1 cellular context compared by ENCODE assay signal in the genomic region with DNA sequence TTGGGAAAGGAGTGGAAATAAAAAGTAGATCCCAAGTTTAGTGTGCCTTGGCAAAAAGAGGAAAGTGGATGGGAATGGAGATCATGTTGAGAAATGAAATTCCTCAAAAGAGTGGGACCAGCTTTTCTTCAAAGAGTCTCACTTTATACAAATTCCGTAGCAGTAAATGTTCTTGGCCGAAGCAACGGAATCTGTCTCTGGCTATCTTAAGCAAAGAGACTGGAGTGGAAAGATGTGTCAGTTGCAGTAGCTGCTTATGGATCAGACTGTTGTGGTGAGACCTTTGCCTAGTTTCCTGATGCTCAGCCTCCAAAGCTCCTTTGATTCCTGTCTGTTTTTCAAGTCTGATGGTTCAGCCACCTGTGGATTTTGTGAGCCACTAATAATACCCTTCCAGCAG.
TF ChIP-seq lines count a peak whose summit lies in the region.

No MANE protein-coding gene starts in this region.

TF ChIP-seq in WTC11, 78 proteins besides CTCF, POLR2A, EP300 and RAD21 (continued from another document):
- TF ChIP-seq, protein P1, sequence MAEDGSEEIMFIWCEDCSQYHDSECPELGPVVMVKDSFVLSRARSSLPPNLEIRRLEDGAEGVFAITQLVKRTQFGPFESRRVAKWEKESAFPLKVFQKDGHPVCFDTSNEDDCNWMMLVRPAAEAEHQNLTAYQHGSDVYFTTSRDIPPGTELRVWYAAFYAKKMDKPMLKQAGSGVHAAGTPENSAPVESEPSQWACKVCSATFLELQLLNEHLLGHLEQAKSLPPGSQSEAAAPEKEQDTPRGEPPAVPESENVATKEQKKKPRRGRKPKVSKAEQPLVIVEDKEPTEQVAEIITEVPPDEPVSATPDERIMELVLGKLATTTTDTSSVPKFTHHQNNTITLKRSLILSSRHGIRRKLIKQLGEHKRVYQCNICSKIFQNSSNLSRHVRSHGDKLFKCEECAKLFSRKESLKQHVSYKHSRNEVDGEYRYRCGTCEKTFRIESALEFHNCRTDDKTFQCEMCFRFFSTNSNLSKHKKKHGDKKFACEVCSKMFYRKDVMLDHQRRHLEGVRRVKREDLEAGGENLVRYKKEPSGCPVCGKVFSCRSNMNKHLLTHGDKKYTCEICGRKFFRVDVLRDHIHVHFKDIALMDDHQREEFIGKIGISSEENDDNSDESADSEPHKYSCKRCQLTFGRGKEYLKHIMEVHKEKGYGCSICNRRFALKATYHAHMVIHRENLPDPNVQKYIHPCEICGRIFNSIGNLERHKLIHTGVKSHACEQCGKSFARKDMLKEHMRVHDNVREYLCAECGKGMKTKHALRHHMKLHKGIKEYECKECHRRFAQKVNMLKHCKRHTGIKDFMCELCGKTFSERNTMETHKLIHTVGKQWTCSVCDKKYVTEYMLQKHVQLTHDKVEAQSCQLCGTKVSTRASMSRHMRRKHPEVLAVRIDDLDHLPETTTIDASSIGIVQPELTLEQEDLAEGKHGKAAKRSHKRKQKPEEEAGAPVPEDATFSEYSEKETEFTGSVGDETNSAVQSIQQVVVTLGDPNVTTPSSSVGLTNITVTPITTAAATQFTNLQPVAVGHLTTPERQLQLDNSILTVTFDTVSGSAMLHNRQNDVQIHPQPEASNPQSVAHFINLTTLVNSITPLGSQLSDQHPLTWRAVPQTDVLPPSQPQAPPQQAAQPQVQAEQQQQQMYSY (CRISPR knock-in tag; IDR thresholded peaks at IDR 0.05) = no peak
- TF ChIP-seq GABPB1 (CRISPR knock-in tag; IDR thresholded peaks at IDR 0.05) = no peak
- TF ChIP-seq, protein P2, sequence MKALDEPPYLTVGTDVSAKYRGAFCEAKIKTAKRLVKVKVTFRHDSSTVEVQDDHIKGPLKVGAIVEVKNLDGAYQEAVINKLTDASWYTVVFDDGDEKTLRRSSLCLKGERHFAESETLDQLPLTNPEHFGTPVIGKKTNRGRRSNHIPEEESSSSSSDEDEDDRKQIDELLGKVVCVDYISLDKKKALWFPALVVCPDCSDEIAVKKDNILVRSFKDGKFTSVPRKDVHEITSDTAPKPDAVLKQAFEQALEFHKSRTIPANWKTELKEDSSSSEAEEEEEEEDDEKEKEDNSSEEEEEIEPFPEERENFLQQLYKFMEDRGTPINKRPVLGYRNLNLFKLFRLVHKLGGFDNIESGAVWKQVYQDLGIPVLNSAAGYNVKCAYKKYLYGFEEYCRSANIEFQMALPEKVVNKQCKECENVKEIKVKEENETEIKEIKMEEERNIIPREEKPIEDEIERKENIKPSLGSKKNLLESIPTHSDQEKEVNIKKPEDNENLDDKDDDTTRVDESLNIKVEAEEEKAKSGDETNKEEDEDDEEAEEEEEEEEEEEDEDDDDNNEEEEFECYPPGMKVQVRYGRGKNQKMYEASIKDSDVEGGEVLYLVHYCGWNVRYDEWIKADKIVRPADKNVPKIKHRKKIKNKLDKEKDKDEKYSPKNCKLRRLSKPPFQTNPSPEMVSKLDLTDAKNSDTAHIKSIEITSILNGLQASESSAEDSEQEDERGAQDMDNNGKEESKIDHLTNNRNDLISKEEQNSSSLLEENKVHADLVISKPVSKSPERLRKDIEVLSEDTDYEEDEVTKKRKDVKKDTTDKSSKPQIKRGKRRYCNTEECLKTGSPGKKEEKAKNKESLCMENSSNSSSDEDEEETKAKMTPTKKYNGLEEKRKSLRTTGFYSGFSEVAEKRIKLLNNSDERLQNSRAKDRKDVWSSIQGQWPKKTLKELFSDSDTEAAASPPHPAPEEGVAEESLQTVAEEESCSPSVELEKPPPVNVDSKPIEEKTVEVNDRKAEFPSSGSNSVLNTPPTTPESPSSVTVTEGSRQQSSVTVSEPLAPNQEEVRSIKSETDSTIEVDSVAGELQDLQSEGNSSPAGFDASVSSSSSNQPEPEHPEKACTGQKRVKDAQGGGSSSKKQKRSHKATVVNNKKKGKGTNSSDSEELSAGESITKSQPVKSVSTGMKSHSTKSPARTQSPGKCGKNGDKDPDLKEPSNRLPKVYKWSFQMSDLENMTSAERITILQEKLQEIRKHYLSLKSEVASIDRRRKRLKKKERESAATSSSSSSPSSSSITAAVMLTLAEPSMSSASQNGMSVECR (CRISPR knock-in tag; IDR thresholded peaks at IDR 0.05; ENCODE audit: borderline replicate concordance) = no peak
- TF ChIP-seq ZNF396 (CRISPR knock-in tag; IDR thresholded peaks at IDR 0.05; ENCODE audit: borderline replicate concordance) = no peak
- TF ChIP-seq TCF7 (CRISPR knock-in tag; IDR thresholded peaks at IDR 0.05; ENCODE audit: low read depth) = no peak
- no peak for TF ChIP-seq CREM (CRISPR knock-in tag; IDR thresholded peaks at IDR 0.05)
- no peak for TF ChIP-seq EMX1 (CRISPR knock-in tag; IDR thresholded peaks at IDR 0.05)
- no peak for TF ChIP-seq RELA (CRISPR knock-in tag; IDR thresholded peaks at IDR 0.05; ENCODE audit: borderline replicate concordance)
- no peak for TF ChIP-seq SMAD3 (CRISPR knock-in tag; IDR thresholded peaks at IDR 0.05; ENCODE audit: borderline replicate concordance)
- no peak for TF ChIP-seq TEAD1 (CRISPR knock-in tag; IDR thresholded peaks at IDR 0.05)
- TF ChIP-seq, protein P3, sequence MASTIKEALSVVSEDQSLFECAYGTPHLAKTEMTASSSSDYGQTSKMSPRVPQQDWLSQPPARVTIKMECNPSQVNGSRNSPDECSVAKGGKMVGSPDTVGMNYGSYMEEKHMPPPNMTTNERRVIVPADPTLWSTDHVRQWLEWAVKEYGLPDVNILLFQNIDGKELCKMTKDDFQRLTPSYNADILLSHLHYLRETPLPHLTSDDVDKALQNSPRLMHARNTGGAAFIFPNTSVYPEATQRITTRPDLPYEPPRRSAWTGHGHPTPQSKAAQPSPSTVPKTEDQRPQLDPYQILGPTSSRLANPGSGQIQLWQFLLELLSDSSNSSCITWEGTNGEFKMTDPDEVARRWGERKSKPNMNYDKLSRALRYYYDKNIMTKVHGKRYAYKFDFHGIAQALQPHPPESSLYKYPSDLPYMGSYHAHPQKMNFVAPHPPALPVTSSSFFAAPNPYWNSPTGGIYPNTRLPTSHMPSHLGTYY (CRISPR knock-in tag; IDR thresholded peaks at IDR 0.05) = no peak
- TF ChIP-seq, protein P4, sequence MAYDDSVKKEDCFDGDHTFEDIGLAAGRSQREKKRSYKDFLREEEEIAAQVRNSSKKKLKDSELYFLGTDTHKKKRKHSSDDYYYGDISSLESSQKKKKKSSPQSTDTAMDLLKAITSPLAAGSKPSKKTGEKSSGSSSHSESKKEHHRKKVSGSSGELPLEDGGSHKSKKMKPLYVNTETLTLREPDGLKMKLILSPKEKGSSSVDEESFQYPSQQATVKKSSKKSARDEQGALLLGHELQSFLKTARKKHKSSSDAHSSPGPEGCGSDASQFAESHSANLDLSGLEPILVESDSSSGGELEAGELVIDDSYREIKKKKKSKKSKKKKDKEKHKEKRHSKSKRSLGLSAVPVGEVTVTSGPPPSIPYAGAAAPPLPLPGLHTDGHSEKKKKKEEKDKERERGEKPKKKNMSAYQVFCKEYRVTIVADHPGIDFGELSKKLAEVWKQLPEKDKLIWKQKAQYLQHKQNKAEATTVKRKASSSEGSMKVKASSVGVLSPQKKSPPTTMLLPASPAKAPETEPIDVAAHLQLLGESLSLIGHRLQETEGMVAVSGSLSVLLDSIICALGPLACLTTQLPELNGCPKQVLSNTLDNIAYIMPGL (CRISPR knock-in tag; IDR thresholded peaks at IDR 0.05) = no peak
- no peak for TF ChIP-seq ESRRA (CRISPR knock-in tag; IDR thresholded peaks at IDR 0.05; ENCODE audit: borderline replicate concordance)
